22 cellular contexts compared by ENCODE assay signal in the genomic region with DNA sequence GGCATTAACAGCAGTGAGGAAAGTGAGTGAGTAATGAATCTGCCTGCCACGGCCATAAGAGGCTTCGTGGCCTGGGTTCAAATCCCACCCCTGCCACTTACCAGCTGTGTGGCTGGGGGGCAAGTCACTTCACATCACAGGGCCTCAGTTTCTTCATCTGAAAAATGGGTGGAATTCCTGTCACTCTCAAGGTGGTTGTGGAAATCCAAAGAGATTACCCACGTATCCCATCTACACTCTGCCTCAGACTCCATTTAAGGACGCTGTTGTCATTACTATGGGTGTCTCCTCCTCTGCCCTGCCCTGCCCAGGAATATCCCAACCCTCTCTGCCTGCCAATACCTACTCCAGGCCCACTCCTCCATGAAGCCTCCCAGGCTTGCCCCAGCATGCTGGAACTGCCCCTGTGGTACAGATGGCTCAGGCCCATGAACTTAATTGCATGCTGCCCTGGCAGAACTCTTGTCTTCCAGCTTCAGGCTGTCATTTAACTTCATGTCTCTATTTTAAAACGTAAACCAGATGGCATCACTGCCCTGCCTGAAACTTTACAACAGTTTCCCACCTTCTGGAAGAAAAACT. TPM values are rescaled to one million over a fixed set of nuclear protein-coding genes. Genes with fewer than 3 reads are reported as not detected.
A peak's percentile ranks its signal among the peaks of the same experiment; 100 is the strongest.
DNase-seq lines count a peak whose midpoint lies in the region; ATAC-seq lines count a peak whose summit lies in the region.
"Had no signal": no experiment of that assay in that cellular context is flagged by ENCODE, and none has a peak within 500 bp of the region (broad histone marks: within the 10 kb centered on the region; RNA-seq: fewer than 3 reads in every experiment).

No MANE protein-coding gene starts in this region.

- intact Hi-C loops in activated naive CD4-positive, alpha-beta T cell treated with anti-CD3 and anti-CD28 coated beads for 36 hours (cut with micrococcal nuclease) = no loop called here

- no peak overlapping the region for H3K4me3 Mint-ChIP-seq in activated naive CD4-positive, alpha-beta T cell treated with anti-CD3 and anti-CD28 coated beads, Interleukin-2, amount 50 U/mL, for 24 hours
- no peak overlapping the region for H3K4me3 Mint-ChIP-seq in activated naive CD4-positive, alpha-beta T cell treated with anti-CD3 and anti-CD28 coated beads for 36 hours
- no peak overlapping the region for H3K4me3 Mint-ChIP-seq in central memory CD8-positive, alpha-beta T cell
- H3K4me3 Mint-ChIP-seq in stimulated activated effector memory CD8-positive, alpha-beta T cell treated with anti-CD3 and anti-CD28 coated beads, Interleukin-12 subunit alpha, Interleukin-12 subunit beta, amount 100 ng/mL, for 72 hours = no peak overlapping the region

- no peaks in the 10 kb centered on the region for H3K9me3 Mint-ChIP-seq in activated naive CD4-positive, alpha-beta T cell treated with anti-CD3 and anti-CD28 coated beads, Interleukin-2, amount 50 U/mL, for 24 hours
- H3K9me3 Mint-ChIP-seq in activated naive CD4-positive, alpha-beta T cell treated with anti-CD3 and anti-CD28 coated beads for 36 hours = no peaks in the 10 kb centered on the region
- no peaks in the 10 kb centered on the region for H3K9me3 Mint-ChIP-seq in central memory CD8-positive, alpha-beta T cell
- no peaks in the 10 kb centered on the region for H3K9me3 Mint-ChIP-seq in stimulated activated effector memory CD8-positive, alpha-beta T cell treated with anti-CD3 and anti-CD28 coated beads, Interleukin-12 subunit alpha, Interleukin-12 subunit beta, amount 100 ng/mL, for 72 hours

- H3K27me3 Mint-ChIP-seq in activated naive CD4-positive, alpha-beta T cell treated with anti-CD3 and anti-CD28 coated beads, Interleukin-2, amount 50 U/mL, for 24 hours = no peaks in the 10 kb centered on the region
- no peaks in the 10 kb centered on the region for H3K27me3 Mint-ChIP-seq in activated naive CD4-positive, alpha-beta T cell treated with anti-CD3 and anti-CD28 coated beads for 36 hours (ENCODE audit: low read depth)
- no peaks in the 10 kb centered on the region for H3K27me3 Mint-ChIP-seq in central memory CD8-positive, alpha-beta T cell

- no peak for ATAC-seq in central memory CD8-positive, alpha-beta T cell (replicated peaks; ENCODE audit: extremely low read depth, poor library complexity, severe bottlenecking)
- ATAC-seq in stimulated activated effector memory CD8-positive, alpha-beta T cell treated with anti-CD3 and anti-CD28 coated beads, Interleukin-12 subunit alpha, Interleukin-12 subunit beta, amount 100 ng/mL, for 72 hours = no peak
- ATAC-seq: GM12878, left cardiac atrium had no signal

- H3K36me3 Mint-ChIP-seq in activated naive CD4-positive, alpha-beta T cell treated with anti-CD3 and anti-CD28 coated beads, Interleukin-2, amount 50 U/mL, for 24 hours = peaks cover 4% of the 10 kb centered on the region
- peaks cover 9% of the 10 kb centered on the region for H3K36me3 Mint-ChIP-seq in activated naive CD4-positive, alpha-beta T cell treated with anti-CD3 and anti-CD28 coated beads for 36 hours (ENCODE audit: low read depth)
- peaks cover 35% of the 10 kb centered on the region for H3K36me3 Mint-ChIP-seq in central memory CD8-positive, alpha-beta T cell (ENCODE audit: insufficient read depth)
- H3K36me3 Mint-ChIP-seq in stimulated activated effector memory CD8-positive, alpha-beta T cell treated with anti-CD3 and anti-CD28 coated beads, Interleukin-12 subunit alpha, Interleukin-12 subunit beta, amount 100 ng/mL, for 72 hours = peaks cover 29% of the 10 kb centered on the region

- no peak for DNase-seq in activated naive CD4-positive, alpha-beta T cell treated with anti-CD3 and anti-CD28 coated beads for 36 hours
- no peak for DNase-seq in central memory CD8-positive, alpha-beta T cell (ENCODE audit: low spot score in 2 of 2)
- no peak for DNase-seq in stimulated activated effector memory CD8-positive, alpha-beta T cell treated with anti-CD3 and anti-CD28 coated beads, Interleukin-12 subunit alpha, Interleukin-12 subunit beta, amount 100 ng/mL, for 72 hours (ENCODE audit: low spot score in 2 of 2)
- DNase-seq in NCI-H510A treated with DMSO at 0.1 percent for 48 hours (lab: John Stamatoyannopoulos, UW) = no peak
- DNase-seq in medulla oblongata (ENCODE audit: extremely low spot score) = no peak
- DNase-seq: activated CD4-positive, alpha-beta T cell treated with anti-CD3 and anti-CD28 coated beads, Interleukin-2, amount 50 U/mL, for 4 hours; activated naive CD4-positive, alpha-beta T cell treated with Interleukin-2 at 50 U/mL for 16 hours; anterior cingulate cortex; effector memory CD4-positive, alpha-beta T cell; HCEC 1CT; left cardiac atrium; MG63; NCI-H146; NCI-H82; nucleus accumbens; T-helper 2 cell; WERI-Rb-1 had no signal

- H3K27ac Mint-ChIP-seq in activated naive CD4-positive, alpha-beta T cell treated with anti-CD3 and anti-CD28 coated beads, Interleukin-2, amount 50 U/mL, for 24 hours = peak overlapping the region; percentile 1
- H3K27ac Mint-ChIP-seq in activated naive CD4-positive, alpha-beta T cell treated with anti-CD3 and anti-CD28 coated beads for 36 hours = no peak overlapping the region
- peak overlapping the region; percentile 19 for H3K27ac Mint-ChIP-seq in central memory CD8-positive, alpha-beta T cell (ENCODE audit: low read depth)
- peak overlapping the region; percentile 51 for H3K27ac Mint-ChIP-seq in stimulated activated effector memory CD8-positive, alpha-beta T cell treated with anti-CD3 and anti-CD28 coated beads, Interleukin-12 subunit alpha, Interleukin-12 subunit beta, amount 100 ng/mL, for 72 hours

- H3K4me1 Mint-ChIP-seq in activated naive CD4-positive, alpha-beta T cell treated with anti-CD3 and anti-CD28 coated beads, Interleukin-2, amount 50 U/mL, for 24 hours = peaks cover 30% of the 10 kb centered on the region
- H3K4me1 Mint-ChIP-seq in activated naive CD4-positive, alpha-beta T cell treated with anti-CD3 and anti-CD28 coated beads for 36 hours (ENCODE audit: low read depth) = peaks cover 17% of the 10 kb centered on the region
- H3K4me1 Mint-ChIP-seq in central memory CD8-positive, alpha-beta T cell = peaks cover 31% of the 10 kb centered on the region
- peaks cover 18% of the 10 kb centered on the region for H3K4me1 Mint-ChIP-seq in stimulated activated effector memory CD8-positive, alpha-beta T cell treated with anti-CD3 and anti-CD28 coated beads, Interleukin-12 subunit alpha, Interleukin-12 subunit beta, amount 100 ng/mL, for 72 hours

- CTCF ChIA-PET in activated naive CD4-positive, alpha-beta T cell treated with anti-CD3 and anti-CD28 coated beads for 36 hours (lab: Charles Lee) = interaction anchor here (1.2 to 4.3 kb wide), 2 partner anchors 12 to 61 kb away, joined by 3 to 20 read pairs; no protein-coding TSS in a partner anchor

RNA-seq across cellular contexts. Expression of a gene that starts 3.1 kb away (rescaled TPM):
- 10 to 100 TPM; 15.4 to 16.5 TPM for total RNA-seq in activated naive CD4-positive, alpha-beta T cell treated with anti-CD3 and anti-CD28 coated beads for 36 hours

RNA-seq across cellular contexts. Expression of a gene that starts 17.7 kb away (rescaled TPM):
- not detected for total RNA-seq in activated naive CD4-positive, alpha-beta T cell treated with anti-CD3 and anti-CD28 coated beads for 36 hours
- total RNA-seq: A673, GM12878, right atrium auricular region, vagina had no signal

RNA-seq across cellular contexts. Expression of a gene that starts 25.4 kb away (rescaled TPM):
- 10 to 100 TPM; 48.1 to 49.5 TPM for total RNA-seq in activated naive CD4-positive, alpha-beta T cell treated with anti-CD3 and anti-CD28 coated beads for 36 hours

RNA-seq across cellular contexts. Expression of a gene that starts 36.5 kb away (rescaled TPM):
- 100 to 1,000 TPM; 102 to 105 TPM for total RNA-seq in activated naive CD4-positive, alpha-beta T cell treated with anti-CD3 and anti-CD28 coated beads for 36 hours

RNA-seq across cellular contexts. Expression of a gene that starts 59.7 kb away (rescaled TPM):
- 100 to 1,000 TPM; 159 to 164 TPM for total RNA-seq in activated naive CD4-positive, alpha-beta T cell treated with anti-CD3 and anti-CD28 coated beads for 36 hours
